In genomic region chr4:107760281-107760947, GRCh38 we compare ENCODE assay signal across 1 cellular context.
TF ChIP-seq lines count a peak whose summit lies in the region.

No MANE protein-coding gene starts in this region.

TF ChIP-seq in GM23338, 12 proteins besides CTCF, POLR2A, EP300 and RAD21 (continued from another document):
- TF ChIP-seq REST (IDR thresholded peaks at IDR 0.05; ENCODE audit: unreplicated experiment) = no peak
- no peak for TF ChIP-seq POLR2AphosphoS5 (IDR thresholded peaks at IDR 0.05; ENCODE audit: low read depth)
- TF ChIP-seq EZH2 (IDR thresholded peaks at IDR 0.05; ENCODE audit: low read depth, unreplicated experiment) = no peak
- no peak for TF ChIP-seq ZNF462 (CRISPR knock-in tag; IDR thresholded peaks at IDR 0.05)
TF ChIP-seq in GM23338: peak in this region for 0.
